ENCODE assay signal across 2 cellular contexts in the genomic region with DNA sequence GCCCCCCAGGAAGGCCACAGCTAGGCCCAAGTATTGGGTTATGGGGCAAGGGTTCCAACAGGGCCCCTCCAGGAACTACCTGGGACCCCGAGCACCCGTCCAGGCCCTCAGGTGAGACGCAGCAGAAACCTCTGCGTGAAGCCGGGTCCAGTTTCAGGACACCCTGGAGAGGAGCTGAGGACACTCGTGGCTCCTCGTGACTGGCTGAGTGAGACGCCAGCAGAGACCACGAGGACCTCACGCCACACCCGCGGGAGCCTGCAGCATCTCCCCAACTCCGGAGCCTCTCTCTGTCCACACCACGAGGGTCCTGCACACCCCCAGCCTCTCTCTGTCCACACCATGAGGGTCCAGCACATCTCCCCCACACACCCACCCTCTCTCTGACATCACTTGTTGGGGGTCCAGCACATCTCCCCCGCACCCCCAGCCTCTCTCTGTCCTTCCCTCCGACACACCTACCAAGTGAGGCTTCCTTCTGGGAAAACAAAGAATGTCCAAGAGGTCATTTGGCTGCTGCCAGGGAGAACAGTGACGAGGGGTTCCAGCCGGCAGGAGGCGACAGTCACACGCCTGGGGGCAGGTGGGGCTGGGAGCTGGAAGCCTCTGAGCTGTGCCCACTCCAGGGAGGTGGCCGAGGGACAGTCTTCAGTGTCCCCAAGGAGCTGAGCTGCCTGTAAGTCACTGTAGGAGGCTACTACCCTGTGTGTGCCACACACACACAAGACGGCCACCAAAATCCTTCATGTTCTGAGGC.
TF ChIP-seq lines count a peak whose summit lies in the region.

No MANE protein-coding gene starts in this region.

TF ChIP-seq in HCT116, 20 proteins besides CTCF, POLR2A, EP300 and RAD21:
- TF ChIP-seq, protein P1, sequence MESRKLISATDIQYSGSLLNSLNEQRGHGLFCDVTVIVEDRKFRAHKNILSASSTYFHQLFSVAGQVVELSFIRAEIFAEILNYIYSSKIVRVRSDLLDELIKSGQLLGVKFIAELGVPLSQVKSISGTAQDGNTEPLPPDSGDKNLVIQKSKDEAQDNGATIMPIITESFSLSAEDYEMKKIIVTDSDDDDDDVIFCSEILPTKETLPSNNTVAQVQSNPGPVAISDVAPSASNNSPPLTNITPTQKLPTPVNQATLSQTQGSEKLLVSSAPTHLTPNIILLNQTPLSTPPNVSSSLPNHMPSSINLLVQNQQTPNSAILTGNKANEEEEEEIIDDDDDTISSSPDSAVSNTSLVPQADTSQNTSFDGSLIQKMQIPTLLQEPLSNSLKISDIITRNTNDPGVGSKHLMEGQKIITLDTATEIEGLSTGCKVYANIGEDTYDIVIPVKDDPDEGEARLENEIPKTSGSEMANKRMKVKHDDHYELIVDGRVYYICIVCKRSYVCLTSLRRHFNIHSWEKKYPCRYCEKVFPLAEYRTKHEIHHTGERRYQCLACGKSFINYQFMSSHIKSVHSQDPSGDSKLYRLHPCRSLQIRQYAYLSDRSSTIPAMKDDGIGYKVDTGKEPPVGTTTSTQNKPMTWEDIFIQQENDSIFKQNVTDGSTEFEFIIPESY (IDR thresholded peaks at IDR 0.05; ENCODE audit: extremely low read depth, insufficient replicate concordance, low read length): no peak
- TF ChIP-seq ELF1 (IDR thresholded peaks at IDR 0.05; ENCODE audit: borderline replicate concordance, low read depth) (no peak), JUND (IDR thresholded peaks at IDR 0.05) (no peak), ZFX (IDR thresholded peaks at IDR 0.05) (no peak), CEBPB (IDR thresholded peaks at IDR 0.05; ENCODE audit: low read depth) (no peak), CBX3 (IDR thresholded peaks at IDR 0.05; ENCODE audit: low read depth) (no peak), EZH2phosphoT487 (IDR thresholded peaks at IDR 0.05; ENCODE audit: borderline replicate concordance) (no peak), FOSL1 (IDR thresholded peaks at IDR 0.05; ENCODE audit: low read depth) (no peak), SIN3A (IDR thresholded peaks at IDR 0.05; ENCODE audit: low read depth) (no peak), YY1 (IDR thresholded peaks at IDR 0.05; ENCODE audit: extremely low read depth, insufficient replicate concordance, low read depth, low read length) (no peak)
- TF ChIP-seq, protein P2, sequence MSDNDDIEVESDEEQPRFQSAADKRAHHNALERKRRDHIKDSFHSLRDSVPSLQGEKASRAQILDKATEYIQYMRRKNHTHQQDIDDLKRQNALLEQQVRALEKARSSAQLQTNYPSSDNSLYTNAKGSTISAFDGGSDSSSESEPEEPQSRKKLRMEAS (IDR thresholded peaks at IDR 0.05): no peak
- TF ChIP-seq, protein P3, sequence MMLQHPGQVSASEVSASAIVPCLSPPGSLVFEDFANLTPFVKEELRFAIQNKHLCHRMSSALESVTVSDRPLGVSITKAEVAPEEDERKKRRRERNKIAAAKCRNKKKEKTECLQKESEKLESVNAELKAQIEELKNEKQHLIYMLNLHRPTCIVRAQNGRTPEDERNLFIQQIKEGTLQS (IDR thresholded peaks at IDR 0.05): no peak
- TF ChIP-seq, protein P4, sequence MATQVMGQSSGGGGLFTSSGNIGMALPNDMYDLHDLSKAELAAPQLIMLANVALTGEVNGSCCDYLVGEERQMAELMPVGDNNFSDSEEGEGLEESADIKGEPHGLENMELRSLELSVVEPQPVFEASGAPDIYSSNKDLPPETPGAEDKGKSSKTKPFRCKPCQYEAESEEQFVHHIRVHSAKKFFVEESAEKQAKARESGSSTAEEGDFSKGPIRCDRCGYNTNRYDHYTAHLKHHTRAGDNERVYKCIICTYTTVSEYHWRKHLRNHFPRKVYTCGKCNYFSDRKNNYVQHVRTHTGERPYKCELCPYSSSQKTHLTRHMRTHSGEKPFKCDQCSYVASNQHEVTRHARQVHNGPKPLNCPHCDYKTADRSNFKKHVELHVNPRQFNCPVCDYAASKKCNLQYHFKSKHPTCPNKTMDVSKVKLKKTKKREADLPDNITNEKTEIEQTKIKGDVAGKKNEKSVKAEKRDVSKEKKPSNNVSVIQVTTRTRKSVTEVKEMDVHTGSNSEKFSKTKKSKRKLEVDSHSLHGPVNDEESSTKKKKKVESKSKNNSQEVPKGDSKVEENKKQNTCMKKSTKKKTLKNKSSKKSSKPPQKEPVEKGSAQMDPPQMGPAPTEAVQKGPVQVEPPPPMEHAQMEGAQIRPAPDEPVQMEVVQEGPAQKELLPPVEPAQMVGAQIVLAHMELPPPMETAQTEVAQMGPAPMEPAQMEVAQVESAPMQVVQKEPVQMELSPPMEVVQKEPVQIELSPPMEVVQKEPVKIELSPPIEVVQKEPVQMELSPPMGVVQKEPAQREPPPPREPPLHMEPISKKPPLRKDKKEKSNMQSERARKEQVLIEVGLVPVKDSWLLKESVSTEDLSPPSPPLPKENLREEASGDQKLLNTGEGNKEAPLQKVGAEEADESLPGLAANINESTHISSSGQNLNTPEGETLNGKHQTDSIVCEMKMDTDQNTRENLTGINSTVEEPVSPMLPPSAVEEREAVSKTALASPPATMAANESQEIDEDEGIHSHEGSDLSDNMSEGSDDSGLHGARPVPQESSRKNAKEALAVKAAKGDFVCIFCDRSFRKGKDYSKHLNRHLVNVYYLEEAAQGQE (IDR thresholded peaks at IDR 0.05; ENCODE audit: low read depth): no peak

TF ChIP-seq in K562, 482 proteins besides CTCF, POLR2A, EP300 and RAD21:
- TF ChIP-seq ELF2 (CRISPR knock-in tag; IDR thresholded peaks at IDR 0.05) (no peak), MED1 (CRISPR knock-in tag; IDR thresholded peaks at IDR 0.05; ENCODE audit: borderline replicate concordance) (no peak), ARHGAP35 (IDR thresholded peaks at IDR 0.05; ENCODE audit: partially characterized antibody) (no peak), ERF (CRISPR knock-in tag; IDR thresholded peaks at IDR 0.05) (no peak), GTF2F1 (IDR thresholded peaks at IDR 0.05; ENCODE audit: low read depth, low read length) (no peak), MCM5 (IDR thresholded peaks at IDR 0.05; ENCODE audit: low read depth) (no peak), ZC3H8 (IDR thresholded peaks at IDR 0.05) (no peak), CREM (IDR thresholded peaks at IDR 0.05; ENCODE audit: low read depth) (no peak), NR2F6 (CRISPR knock-in tag; IDR thresholded peaks at IDR 0.05) (no peak), ZNF507 (tag; conservative IDR thresholded peaks at IDR 0.05) (no peak), SMARCB1 (IDR thresholded peaks at IDR 0.05; ENCODE audit: insufficient read length, low read depth) (no peak), SMAD1 (IDR thresholded peaks at IDR 0.05; ENCODE audit: low read depth, low read length, partially characterized antibody) (no peak), NFYB (IDR thresholded peaks at IDR 0.05; ENCODE audit: extremely low read depth, insufficient read length) (no peak), ZNF57 (CRISPR knock-in tag; IDR thresholded peaks at IDR 0.05) (no peak)
- TF ChIP-seq, protein P5, sequence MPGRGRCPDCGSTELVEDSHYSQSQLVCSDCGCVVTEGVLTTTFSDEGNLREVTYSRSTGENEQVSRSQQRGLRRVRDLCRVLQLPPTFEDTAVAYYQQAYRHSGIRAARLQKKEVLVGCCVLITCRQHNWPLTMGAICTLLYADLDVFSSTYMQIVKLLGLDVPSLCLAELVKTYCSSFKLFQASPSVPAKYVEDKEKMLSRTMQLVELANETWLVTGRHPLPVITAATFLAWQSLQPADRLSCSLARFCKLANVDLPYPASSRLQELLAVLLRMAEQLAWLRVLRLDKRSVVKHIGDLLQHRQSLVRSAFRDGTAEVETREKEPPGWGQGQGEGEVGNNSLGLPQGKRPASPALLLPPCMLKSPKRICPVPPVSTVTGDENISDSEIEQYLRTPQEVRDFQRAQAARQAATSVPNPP (IDR thresholded peaks at IDR 0.05; ENCODE audit: borderline replicate concordance, insufficient read depth, insufficient read length): no peak
- TF ChIP-seq, protein P6, sequence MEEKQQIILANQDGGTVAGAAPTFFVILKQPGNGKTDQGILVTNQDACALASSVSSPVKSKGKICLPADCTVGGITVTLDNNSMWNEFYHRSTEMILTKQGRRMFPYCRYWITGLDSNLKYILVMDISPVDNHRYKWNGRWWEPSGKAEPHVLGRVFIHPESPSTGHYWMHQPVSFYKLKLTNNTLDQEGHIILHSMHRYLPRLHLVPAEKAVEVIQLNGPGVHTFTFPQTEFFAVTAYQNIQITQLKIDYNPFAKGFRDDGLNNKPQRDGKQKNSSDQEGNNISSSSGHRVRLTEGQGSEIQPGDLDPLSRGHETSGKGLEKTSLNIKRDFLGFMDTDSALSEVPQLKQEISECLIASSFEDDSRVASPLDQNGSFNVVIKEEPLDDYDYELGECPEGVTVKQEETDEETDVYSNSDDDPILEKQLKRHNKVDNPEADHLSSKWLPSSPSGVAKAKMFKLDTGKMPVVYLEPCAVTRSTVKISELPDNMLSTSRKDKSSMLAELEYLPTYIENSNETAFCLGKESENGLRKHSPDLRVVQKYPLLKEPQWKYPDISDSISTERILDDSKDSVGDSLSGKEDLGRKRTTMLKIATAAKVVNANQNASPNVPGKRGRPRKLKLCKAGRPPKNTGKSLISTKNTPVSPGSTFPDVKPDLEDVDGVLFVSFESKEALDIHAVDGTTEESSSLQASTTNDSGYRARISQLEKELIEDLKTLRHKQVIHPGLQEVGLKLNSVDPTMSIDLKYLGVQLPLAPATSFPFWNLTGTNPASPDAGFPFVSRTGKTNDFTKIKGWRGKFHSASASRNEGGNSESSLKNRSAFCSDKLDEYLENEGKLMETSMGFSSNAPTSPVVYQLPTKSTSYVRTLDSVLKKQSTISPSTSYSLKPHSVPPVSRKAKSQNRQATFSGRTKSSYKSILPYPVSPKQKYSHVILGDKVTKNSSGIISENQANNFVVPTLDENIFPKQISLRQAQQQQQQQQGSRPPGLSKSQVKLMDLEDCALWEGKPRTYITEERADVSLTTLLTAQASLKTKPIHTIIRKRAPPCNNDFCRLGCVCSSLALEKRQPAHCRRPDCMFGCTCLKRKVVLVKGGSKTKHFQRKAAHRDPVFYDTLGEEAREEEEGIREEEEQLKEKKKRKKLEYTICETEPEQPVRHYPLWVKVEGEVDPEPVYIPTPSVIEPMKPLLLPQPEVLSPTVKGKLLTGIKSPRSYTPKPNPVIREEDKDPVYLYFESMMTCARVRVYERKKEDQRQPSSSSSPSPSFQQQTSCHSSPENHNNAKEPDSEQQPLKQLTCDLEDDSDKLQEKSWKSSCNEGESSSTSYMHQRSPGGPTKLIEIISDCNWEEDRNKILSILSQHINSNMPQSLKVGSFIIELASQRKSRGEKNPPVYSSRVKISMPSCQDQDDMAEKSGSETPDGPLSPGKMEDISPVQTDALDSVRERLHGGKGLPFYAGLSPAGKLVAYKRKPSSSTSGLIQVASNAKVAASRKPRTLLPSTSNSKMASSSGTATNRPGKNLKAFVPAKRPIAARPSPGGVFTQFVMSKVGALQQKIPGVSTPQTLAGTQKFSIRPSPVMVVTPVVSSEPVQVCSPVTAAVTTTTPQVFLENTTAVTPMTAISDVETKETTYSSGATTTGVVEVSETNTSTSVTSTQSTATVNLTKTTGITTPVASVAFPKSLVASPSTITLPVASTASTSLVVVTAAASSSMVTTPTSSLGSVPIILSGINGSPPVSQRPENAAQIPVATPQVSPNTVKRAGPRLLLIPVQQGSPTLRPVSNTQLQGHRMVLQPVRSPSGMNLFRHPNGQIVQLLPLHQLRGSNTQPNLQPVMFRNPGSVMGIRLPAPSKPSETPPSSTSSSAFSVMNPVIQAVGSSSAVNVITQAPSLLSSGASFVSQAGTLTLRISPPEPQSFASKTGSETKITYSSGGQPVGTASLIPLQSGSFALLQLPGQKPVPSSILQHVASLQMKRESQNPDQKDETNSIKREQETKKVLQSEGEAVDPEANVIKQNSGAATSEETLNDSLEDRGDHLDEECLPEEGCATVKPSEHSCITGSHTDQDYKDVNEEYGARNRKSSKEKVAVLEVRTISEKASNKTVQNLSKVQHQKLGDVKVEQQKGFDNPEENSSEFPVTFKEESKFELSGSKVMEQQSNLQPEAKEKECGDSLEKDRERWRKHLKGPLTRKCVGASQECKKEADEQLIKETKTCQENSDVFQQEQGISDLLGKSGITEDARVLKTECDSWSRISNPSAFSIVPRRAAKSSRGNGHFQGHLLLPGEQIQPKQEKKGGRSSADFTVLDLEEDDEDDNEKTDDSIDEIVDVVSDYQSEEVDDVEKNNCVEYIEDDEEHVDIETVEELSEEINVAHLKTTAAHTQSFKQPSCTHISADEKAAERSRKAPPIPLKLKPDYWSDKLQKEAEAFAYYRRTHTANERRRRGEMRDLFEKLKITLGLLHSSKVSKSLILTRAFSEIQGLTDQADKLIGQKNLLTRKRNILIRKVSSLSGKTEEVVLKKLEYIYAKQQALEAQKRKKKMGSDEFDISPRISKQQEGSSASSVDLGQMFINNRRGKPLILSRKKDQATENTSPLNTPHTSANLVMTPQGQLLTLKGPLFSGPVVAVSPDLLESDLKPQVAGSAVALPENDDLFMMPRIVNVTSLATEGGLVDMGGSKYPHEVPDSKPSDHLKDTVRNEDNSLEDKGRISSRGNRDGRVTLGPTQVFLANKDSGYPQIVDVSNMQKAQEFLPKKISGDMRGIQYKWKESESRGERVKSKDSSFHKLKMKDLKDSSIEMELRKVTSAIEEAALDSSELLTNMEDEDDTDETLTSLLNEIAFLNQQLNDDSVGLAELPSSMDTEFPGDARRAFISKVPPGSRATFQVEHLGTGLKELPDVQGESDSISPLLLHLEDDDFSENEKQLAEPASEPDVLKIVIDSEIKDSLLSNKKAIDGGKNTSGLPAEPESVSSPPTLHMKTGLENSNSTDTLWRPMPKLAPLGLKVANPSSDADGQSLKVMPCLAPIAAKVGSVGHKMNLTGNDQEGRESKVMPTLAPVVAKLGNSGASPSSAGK (IDR thresholded peaks at IDR 0.05): no peak
- TF ChIP-seq, protein P7, sequence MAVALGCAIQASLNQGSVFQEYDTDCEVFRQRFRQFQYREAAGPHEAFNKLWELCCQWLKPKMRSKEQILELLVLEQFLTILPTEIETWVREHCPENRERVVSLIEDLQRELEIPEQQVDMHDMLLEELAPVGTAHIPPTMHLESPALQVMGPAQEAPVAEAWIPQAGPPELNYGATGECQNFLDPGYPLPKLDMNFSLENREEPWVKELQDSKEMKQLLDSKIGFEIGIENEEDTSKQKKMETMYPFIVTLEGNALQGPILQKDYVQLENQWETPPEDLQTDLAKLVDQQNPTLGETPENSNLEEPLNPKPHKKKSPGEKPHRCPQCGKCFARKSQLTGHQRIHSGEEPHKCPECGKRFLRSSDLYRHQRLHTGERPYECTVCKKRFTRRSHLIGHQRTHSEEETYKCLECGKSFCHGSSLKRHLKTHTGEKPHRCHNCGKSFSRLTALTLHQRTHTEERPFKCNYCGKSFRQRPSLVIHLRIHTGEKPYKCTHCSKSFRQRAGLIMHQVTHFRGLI (CRISPR knock-in tag; IDR thresholded peaks at IDR 0.05): no peak
- TF ChIP-seq, protein P8, sequence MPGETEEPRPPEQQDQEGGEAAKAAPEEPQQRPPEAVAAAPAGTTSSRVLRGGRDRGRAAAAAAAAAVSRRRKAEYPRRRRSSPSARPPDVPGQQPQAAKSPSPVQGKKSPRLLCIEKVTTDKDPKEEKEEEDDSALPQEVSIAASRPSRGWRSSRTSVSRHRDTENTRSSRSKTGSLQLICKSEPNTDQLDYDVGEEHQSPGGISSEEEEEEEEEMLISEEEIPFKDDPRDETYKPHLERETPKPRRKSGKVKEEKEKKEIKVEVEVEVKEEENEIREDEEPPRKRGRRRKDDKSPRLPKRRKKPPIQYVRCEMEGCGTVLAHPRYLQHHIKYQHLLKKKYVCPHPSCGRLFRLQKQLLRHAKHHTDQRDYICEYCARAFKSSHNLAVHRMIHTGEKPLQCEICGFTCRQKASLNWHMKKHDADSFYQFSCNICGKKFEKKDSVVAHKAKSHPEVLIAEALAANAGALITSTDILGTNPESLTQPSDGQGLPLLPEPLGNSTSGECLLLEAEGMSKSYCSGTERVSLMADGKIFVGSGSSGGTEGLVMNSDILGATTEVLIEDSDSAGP (CRISPR knock-in tag; IDR thresholded peaks at IDR 0.05): no peak
TF ChIP-seq in K562: peak in this region for 0.
